ENCODE assay signal across 28 cellular contexts in genomic region chr1:176803596-176803995, GRCh38.
"Had no signal": no experiment of that assay in that cellular context is flagged by ENCODE, and none has a peak within 500 bp of the region (broad histone marks: within the 10 kb centered on the region; RNA-seq: fewer than 3 reads in every experiment).

No MANE protein-coding gene starts in this region.

- H3K9me3 Mint-ChIP-seq: nephron, neural progenitor cell, type B pancreatic cell had no signal

- DNase-seq: hypothalamus; immature natural killer cell; kidney; left colon; left lung; midbrain; mucosa of descending colon; naive thymus-derived CD4-positive, alpha-beta T cell; occipital lobe; psoas muscle; stimulated activated CD4-positive, alpha-beta T cell treated with anti-CD3 and anti-CD28 coated beads, Interleukin-12 subunit alpha, Interleukin-12 subunit beta, amount 100 ng/mL, for 4 hours; stimulated activated CD4-positive, alpha-beta T cell treated with anti-CD3 and anti-CD28 coated beads, Interleukin-15, amount 100 ng/mL, for 24 hours; stimulated activated CD4-positive, alpha-beta T cell treated with anti-CD3 and anti-CD28 coated beads, Interleukin-2, amount 100 ng/mL, for 24 hours; stimulated activated CD4-positive, alpha-beta T cell treated with anti-CD3 and anti-CD28 coated beads, Interleukin-4, amount 100 ng/mL, for 1 hour; stimulated activated naive CD4-positive, alpha-beta T cell; tibial artery; uterus had no signal

- H3K4me2 ChIP-seq: neural progenitor cell had no signal

- H3K27me3 Mint-ChIP-seq: stimulated activated naive CD8-positive, alpha-beta T cell treated with anti-CD3 and anti-CD28 coated beads, Interleukin-15, Interleukin-2, amounts not matched to agents 100 ng/mL and 50 ng/mL, for 24 hours had no signal

- H3K4me3 Mint-ChIP-seq: immature natural killer cell; naive thymus-derived CD4-positive, alpha-beta T cell; nephron; neural progenitor cell; stimulated activated naive CD8-positive, alpha-beta T cell treated with anti-CD3 and anti-CD28 coated beads, Interleukin-15, Interleukin-2, amounts not matched to agents 100 ng/mL and 50 ng/mL, for 24 hours; type B pancreatic cell had no signal

- H3K4me3 ChIP-seq: left lung, lung, mucosa of descending colon, neural progenitor cell, psoas muscle, skin epidermis, suprapubic skin, thoracic aorta, tibial artery, uterus had no signal

- H3K36me3 ChIP-seq: left lung, neural progenitor cell, neutrophil, suprapubic skin, thoracic aorta, tibial artery, uterus had no signal

- H3K27me3 ChIP-seq: left lung, neural progenitor cell, neutrophil, suprapubic skin, tibial artery, uterus had no signal

- H3K9ac ChIP-seq: neural progenitor cell, parathyroid adenoma had no signal

- H3K27ac Mint-ChIP-seq: immature natural killer cell; naive thymus-derived CD4-positive, alpha-beta T cell; nephron; neural progenitor cell; stimulated activated naive CD8-positive, alpha-beta T cell treated with anti-CD3 and anti-CD28 coated beads, Interleukin-15, Interleukin-2, amounts not matched to agents 100 ng/mL and 50 ng/mL, for 24 hours; type B pancreatic cell had no signal

- H3K4me1 Mint-ChIP-seq: immature natural killer cell; naive thymus-derived CD4-positive, alpha-beta T cell had no signal

- H3K36me3 Mint-ChIP-seq: immature natural killer cell; naive thymus-derived CD4-positive, alpha-beta T cell; neural progenitor cell; type B pancreatic cell had no signal

- ATAC-seq: left colon; left lung; mucosa of descending colon; naive thymus-derived CD4-positive, alpha-beta T cell; psoas muscle; sciatic nerve had no signal

- H3K79me2 ChIP-seq: parathyroid adenoma had no signal

- H3K27ac ChIP-seq: left lung, neural progenitor cell, neutrophil, parathyroid adenoma, psoas muscle, skin epidermis, suprapubic skin, thoracic aorta, tibial artery, uterus had no signal

- H3K4me1 ChIP-seq: left lung, parathyroid adenoma, psoas muscle, tibial artery had no signal
